38 cellular contexts compared by ENCODE assay signal in the genomic region with DNA sequence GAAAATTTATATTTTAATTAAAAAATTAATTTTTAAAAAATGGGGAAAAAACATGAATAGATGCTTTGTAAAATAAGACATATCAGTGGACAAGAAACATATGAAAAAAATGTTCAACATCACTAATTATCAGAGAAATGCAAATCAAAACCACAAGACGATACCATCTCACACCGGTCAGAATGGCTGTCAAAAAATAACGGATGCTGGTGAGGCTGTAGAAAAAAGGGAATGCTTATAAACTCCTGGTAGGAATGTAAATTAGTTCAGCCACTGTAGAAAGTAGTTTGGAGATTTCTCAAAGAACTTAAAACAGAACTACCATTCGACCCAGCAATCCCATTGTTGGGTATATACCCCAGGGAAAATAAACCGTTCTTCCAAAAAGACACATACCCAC.
"Had no signal": no experiment of that assay in that cellular context is flagged by ENCODE, and none has a peak within 500 bp of the region (broad histone marks: within the 10 kb centered on the region; RNA-seq: fewer than 3 reads in every experiment).

No MANE protein-coding gene starts in this region.

- H3K27ac ChIP-seq: ascending aorta, cardiac muscle cell, VCaP had no signal

- H3K27me3 ChIP-seq: ascending aorta, cardiac muscle cell had no signal

- H3K4me3 Mint-ChIP-seq: activated B cell treated with CpG ODN at 0.5 μM for 24 hours; activated CD4-positive, alpha-beta memory T cell treated with anti-CD3 and anti-CD28 coated beads for 36 hours; activated CD4-positive, alpha-beta T cell treated with anti-CD3 and anti-CD28 coated beads, Interleukin-2, amount 10 ng/mL, durations not matched to agents 24 days and 14 days; activated CD8-positive, alpha-beta T cell treated with anti-CD3 and anti-CD28 coated beads for 36 hours; activated naive CD4-positive, alpha-beta T cell treated with anti-CD3 and anti-CD28 coated beads, Interleukin-2, amount 10 ng/mL, durations not matched to agents 7 days and 5 days; activated naive CD4-positive, alpha-beta T cell treated with anti-CD3 and anti-CD28 coated beads, Interleukin-2, amount 50 U/mL, for 24 hours; activated naive CD8-positive, alpha-beta T cell; activated naive CD8-positive, alpha-beta T cell treated with anti-CD3 and anti-CD28 coated beads, Interleukin-2, amount 10 ng/mL, durations not matched to agents 7 days and 5 days; activated naive CD8-positive, alpha-beta T cell treated with anti-CD3 and anti-CD28 coated beads, Interleukin-2, amount 50 U/mL, for 24 hours; activated T-cell treated with anti-CD3 and anti-CD28 coated beads, Interleukin-2, amount 50 U/mL, for 4 hours; activated T-cell treated with anti-CD3 and anti-CD28 coated beads, Interleukin-2, amount 50 U/mL, for 72 hours; activated T-helper 1 cell treated with anti-CD3 and anti-CD28 coated beads, Interleukin-12 subunit alpha, Interleukin-12 subunit beta, Interleukin-2, Interleukin-4 antibody, amounts not matched to agents 30 ng/mL and 10 ng/mL and 1 ng/mL, durations not matched to agents 14 hours and 24 hours and 36 hours; activated T-helper 17 cell treated with anti-CD3 and anti-CD28 coated beads, Interleukin-2, amount 50 U/mL, for 72 hours; brain; central memory CD8-positive, alpha-beta T cell; T-helper 1 cell treated with Interleukin-12 subunit alpha and Interleukin-12 subunit beta and Interleukin-4 antibody, amounts not matched to agents 30 μg/mL and 1 μg/mL, for 36 hours; T-helper 2 cell treated with Interferon-gamma antibody and Interleukin-4, amounts not matched to agents 5 μg/mL and 100 μg/mL, for 36 hours had no signal

- H3K27me3 Mint-ChIP-seq: activated B cell treated with CpG ODN at 0.5 μM for 24 hours; activated CD4-positive, alpha-beta memory T cell treated with anti-CD3 and anti-CD28 coated beads for 36 hours; activated CD4-positive, alpha-beta T cell treated with anti-CD3 and anti-CD28 coated beads, Interleukin-2, amount 10 ng/mL, durations not matched to agents 24 days and 14 days; activated CD8-positive, alpha-beta T cell treated with anti-CD3 and anti-CD28 coated beads for 36 hours; activated naive CD4-positive, alpha-beta T cell treated with anti-CD3 and anti-CD28 coated beads, Interleukin-2, amount 10 ng/mL, durations not matched to agents 7 days and 5 days; activated naive CD4-positive, alpha-beta T cell treated with anti-CD3 and anti-CD28 coated beads, Interleukin-2, amount 50 U/mL, for 24 hours; activated naive CD8-positive, alpha-beta T cell; activated naive CD8-positive, alpha-beta T cell treated with anti-CD3 and anti-CD28 coated beads, Interleukin-2, amount 10 ng/mL, durations not matched to agents 7 days and 5 days; activated naive CD8-positive, alpha-beta T cell treated with anti-CD3 and anti-CD28 coated beads, Interleukin-2, amount 50 U/mL, for 24 hours; activated T-helper 17 cell treated with anti-CD3 and anti-CD28 coated beads, Interleukin-2, amount 50 U/mL, for 72 hours; brain; central memory CD8-positive, alpha-beta T cell had no signal

- H3K4me1 Mint-ChIP-seq: activated CD4-positive, alpha-beta T cell treated with anti-CD3 and anti-CD28 coated beads, Interleukin-2, amount 10 ng/mL, durations not matched to agents 24 days and 14 days; activated naive CD4-positive, alpha-beta T cell treated with anti-CD3 and anti-CD28 coated beads, Interleukin-2, amount 10 ng/mL, durations not matched to agents 7 days and 5 days; activated naive CD4-positive, alpha-beta T cell treated with anti-CD3 and anti-CD28 coated beads, Interleukin-2, amount 50 U/mL, for 24 hours; activated naive CD8-positive, alpha-beta T cell treated with anti-CD3 and anti-CD28 coated beads, Interleukin-2, amount 10 ng/mL, durations not matched to agents 7 days and 5 days; activated T-helper 17 cell treated with anti-CD3 and anti-CD28 coated beads, Interleukin-2, amount 50 U/mL, for 72 hours; brain; central memory CD8-positive, alpha-beta T cell had no signal

- H3K4me1 ChIP-seq: ascending aorta had no signal

- ATAC-seq: activated CD8-positive, alpha-beta T cell treated with anti-CD3 and anti-CD28 coated beads for 36 hours; activated naive CD8-positive, alpha-beta T cell treated with anti-CD3 and anti-CD28 coated beads, Interleukin-2, amount 50 U/mL, for 24 hours; activated T-cell treated with anti-CD3 and anti-CD28 coated beads, Interleukin-2, amount 50 U/mL, for 4 hours; activated T-cell treated with anti-CD3 and anti-CD28 coated beads, Interleukin-2, amount 50 U/mL, for 72 hours; activated T-helper 17 cell treated with anti-CD3 and anti-CD28 coated beads, Interleukin-2, amount 50 U/mL, for 72 hours had no signal

- FAIRE-seq: bronchial epithelial cell, TTC549 had no signal

- H3K27ac Mint-ChIP-seq: activated B cell treated with CpG ODN at 0.5 μM for 24 hours; activated CD4-positive, alpha-beta memory T cell treated with anti-CD3 and anti-CD28 coated beads for 36 hours; activated CD4-positive, alpha-beta T cell treated with anti-CD3 and anti-CD28 coated beads, Interleukin-2, amount 10 ng/mL, durations not matched to agents 24 days and 14 days; activated CD8-positive, alpha-beta T cell treated with anti-CD3 and anti-CD28 coated beads for 36 hours; activated naive CD4-positive, alpha-beta T cell treated with anti-CD3 and anti-CD28 coated beads, Interleukin-2, amount 10 ng/mL, durations not matched to agents 7 days and 5 days; activated naive CD4-positive, alpha-beta T cell treated with anti-CD3 and anti-CD28 coated beads, Interleukin-2, amount 50 U/mL, for 24 hours; activated naive CD8-positive, alpha-beta T cell; activated naive CD8-positive, alpha-beta T cell treated with anti-CD3 and anti-CD28 coated beads, Interleukin-2, amount 10 ng/mL, durations not matched to agents 7 days and 5 days; activated naive CD8-positive, alpha-beta T cell treated with anti-CD3 and anti-CD28 coated beads, Interleukin-2, amount 50 U/mL, for 24 hours; activated T-cell treated with anti-CD3 and anti-CD28 coated beads, Interleukin-2, amount 50 U/mL, for 72 hours; activated T-helper 1 cell treated with anti-CD3 and anti-CD28 coated beads, Interleukin-12 subunit alpha, Interleukin-12 subunit beta, Interleukin-2, Interleukin-4 antibody, amounts not matched to agents 30 ng/mL and 10 ng/mL and 1 ng/mL, durations not matched to agents 14 hours and 24 hours and 36 hours; activated T-helper 17 cell treated with anti-CD3 and anti-CD28 coated beads, Interleukin-2, amount 50 U/mL, for 72 hours; brain; T-helper 1 cell treated with Interleukin-12 subunit alpha and Interleukin-12 subunit beta and Interleukin-4 antibody, amounts not matched to agents 30 μg/mL and 1 μg/mL, for 36 hours; T-helper 2 cell treated with Interferon-gamma antibody and Interleukin-4, amounts not matched to agents 5 μg/mL and 100 μg/mL, for 36 hours had no signal

- H3K9me3 ChIP-seq: ascending aorta had no signal

- DNase-seq: activated B cell treated with CpG ODN at 0.5 μM for 24 hours; activated CD4-positive, alpha-beta memory T cell treated with anti-CD3 and anti-CD28 coated beads for 36 hours; activated CD4-positive, alpha-beta T cell treated with anti-CD3 and anti-CD28 coated beads for 4 hours; activated CD4-positive, alpha-beta T cell treated with anti-CD3 and anti-CD28 coated beads, Interleukin-2, amount 10 ng/mL, durations not matched to agents 24 days and 14 days; activated CD4-positive, alpha-beta T cell treated with anti-CD3 and anti-CD28 coated beads, Interleukin-2, amount 50 U/mL, for 1 hour; activated CD4-positive, alpha-beta T cell treated with anti-CD3 and anti-CD28 coated beads, Interleukin-2, amount 50 U/mL, for 4 hours; activated CD4-positive, CD25-positive, alpha-beta regulatory T cell treated with anti-CD3 and anti-CD28 coated beads, Interleukin-2, amount 50 U/mL, for 72 hours; activated CD8-positive, alpha-beta memory T cell treated with anti-CD3 and anti-CD28 coated beads, Interleukin-2, amount 50 U/mL, for 4 hours; activated CD8-positive, alpha-beta T cell treated with anti-CD3 and anti-CD28 coated beads for 36 hours; activated gamma-delta T cell; activated naive CD4-positive, alpha-beta T cell treated with anti-CD3 and anti-CD28 coated beads, Interleukin-2, amount 10 ng/mL, durations not matched to agents 7 days and 5 days; activated naive CD4-positive, alpha-beta T cell treated with Interleukin-2 at 50 U/mL for 16 hours; activated naive CD8-positive, alpha-beta T cell treated with anti-CD3 and anti-CD28 coated beads, Interleukin-2, amount 10 ng/mL, durations not matched to agents 7 days and 5 days; activated naive CD8-positive, alpha-beta T cell treated with anti-CD3 and anti-CD28 coated beads, Interleukin-2, amount 50 U/mL, for 24 hours; activated T-cell treated with anti-CD3 and anti-CD28 coated beads for 4 hours; activated T-cell treated with anti-CD3 and anti-CD28 coated beads, Interleukin-2, amount 50 U/mL, for 1 hour; activated T-cell treated with anti-CD3 and anti-CD28 coated beads, Interleukin-2, amount 50 U/mL, for 4 hours; activated T-cell treated with anti-CD3 and anti-CD28 coated beads, Interleukin-2, amount 50 U/mL, for 72 hours; amygdala; anterior cingulate cortex; caudate nucleus; cerebellar nuclear complex; T-helper 1 cell; T-helper 2 cell; T-helper 9 cell had no signal

- H3K9me3 Mint-ChIP-seq: activated B cell treated with CpG ODN at 0.5 μM for 24 hours; activated CD4-positive, alpha-beta memory T cell treated with anti-CD3 and anti-CD28 coated beads for 36 hours; activated CD4-positive, alpha-beta T cell treated with anti-CD3 and anti-CD28 coated beads, Interleukin-2, amount 10 ng/mL, durations not matched to agents 24 days and 14 days; activated CD8-positive, alpha-beta T cell treated with anti-CD3 and anti-CD28 coated beads for 36 hours; activated naive CD4-positive, alpha-beta T cell treated with anti-CD3 and anti-CD28 coated beads, Interleukin-2, amount 10 ng/mL, durations not matched to agents 7 days and 5 days; activated naive CD4-positive, alpha-beta T cell treated with anti-CD3 and anti-CD28 coated beads, Interleukin-2, amount 50 U/mL, for 24 hours; activated naive CD8-positive, alpha-beta T cell treated with anti-CD3 and anti-CD28 coated beads, Interleukin-2, amount 10 ng/mL, durations not matched to agents 7 days and 5 days; activated naive CD8-positive, alpha-beta T cell treated with anti-CD3 and anti-CD28 coated beads, Interleukin-2, amount 50 U/mL, for 24 hours; activated T-cell treated with anti-CD3 and anti-CD28 coated beads, Interleukin-2, amount 50 U/mL, for 4 hours; activated T-cell treated with anti-CD3 and anti-CD28 coated beads, Interleukin-2, amount 50 U/mL, for 72 hours; activated T-helper 1 cell treated with anti-CD3 and anti-CD28 coated beads, Interleukin-12 subunit alpha, Interleukin-12 subunit beta, Interleukin-2, Interleukin-4 antibody, amounts not matched to agents 30 ng/mL and 10 ng/mL and 1 ng/mL, durations not matched to agents 14 hours and 24 hours and 36 hours; activated T-helper 17 cell treated with anti-CD3 and anti-CD28 coated beads, Interleukin-2, amount 50 U/mL, for 72 hours; brain; central memory CD8-positive, alpha-beta T cell; T-helper 1 cell treated with Interleukin-12 subunit alpha and Interleukin-12 subunit beta and Interleukin-4 antibody, amounts not matched to agents 30 μg/mL and 1 μg/mL, for 36 hours had no signal

- H3K4me3 ChIP-seq: ascending aorta, cardiac muscle cell had no signal
